ENCODE assay signal across 17 cellular contexts in the genomic region with DNA sequence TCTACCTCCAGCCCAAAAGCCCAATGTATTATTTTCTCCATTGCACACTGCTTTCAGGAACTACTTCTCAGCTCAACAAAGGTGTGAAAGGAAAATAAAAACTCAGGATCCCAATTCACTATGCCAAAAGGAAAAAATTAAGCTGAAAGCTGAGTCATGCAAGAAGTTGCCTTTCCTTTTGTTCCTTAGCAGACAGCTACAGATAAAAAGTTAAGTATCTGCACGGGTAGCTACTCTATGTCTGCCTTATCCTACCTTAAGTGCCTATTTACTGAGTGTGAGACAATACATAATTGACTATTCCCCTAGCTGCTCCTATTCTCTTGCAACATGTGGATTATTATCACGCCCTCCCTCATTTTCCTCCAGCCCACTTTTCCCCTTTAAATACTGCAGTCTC.
"Had no signal": no experiment of that assay in that cellular context is flagged by ENCODE, and none has a peak within 500 bp of the region (broad histone marks: within the 10 kb centered on the region; RNA-seq: fewer than 3 reads in every experiment).

No MANE protein-coding gene starts in this region.

- H3K4me1 ChIP-seq: parathyroid adenoma, stomach had no signal

- H3K27ac ChIP-seq: cardiac muscle cell, parathyroid adenoma, stomach, WERI-Rb-1 had no signal

- H3K9ac ChIP-seq: parathyroid adenoma had no signal

- H3K79me2 ChIP-seq: parathyroid adenoma had no signal

- H2AFZ ChIP-seq: parathyroid adenoma had no signal

- H3K9me3 ChIP-seq: stomach had no signal

- H3K27me3 ChIP-seq: cardiac muscle cell, stomach had no signal

- ATAC-seq: activated CD8-positive, alpha-beta T cell treated with anti-CD3 and anti-CD28 coated beads, Interleukin-2, amount 10 ng/mL, durations not matched to agents 7 days and 5 days had no signal

- H3K27ac Mint-ChIP-seq: activated CD8-positive, alpha-beta T cell treated with anti-CD3 and anti-CD28 coated beads, Interleukin-2, amount 10 ng/mL, durations not matched to agents 7 days and 5 days; activated naive CD8-positive, alpha-beta T cell treated with anti-CD3 and anti-CD28 coated beads, Interleukin-2, amount 10 ng/mL, durations not matched to agents 7 days and 5 days had no signal

- FAIRE-seq: colon, urothelium cell line had no signal

- H3K4me3 ChIP-seq: cardiac muscle cell, stomach had no signal

- H3K36me3 ChIP-seq: cardiac muscle cell, stomach, WERI-Rb-1 had no signal

- DNase-seq: activated CD4-positive, alpha-beta T cell treated with anti-CD3 and anti-CD28 coated beads for 4 hours; activated CD8-positive, alpha-beta memory T cell treated with anti-CD3 and anti-CD28 coated beads, Interleukin-2, amount 50 U/mL, for 48 hours; activated CD8-positive, alpha-beta T cell treated with anti-CD3 and anti-CD28 coated beads, Interleukin-2, amount 10 ng/mL, durations not matched to agents 7 days and 5 days; activated naive CD8-positive, alpha-beta T cell treated with anti-CD3 and anti-CD28 coated beads, Interleukin-2, amount 10 ng/mL, durations not matched to agents 7 days and 5 days; anterior cingulate cortex; hippocampal formation; kidney glomerular epithelial cell; midbrain; retina; stimulated activated CD4-positive, alpha-beta T cell treated with anti-CD3 and anti-CD28 coated beads, Interleukin-4, amount 100 ng/mL, for 24 hours; stomach; T1000; WERI-Rb-1 had no signal

- H3K9me3 Mint-ChIP-seq: activated naive CD8-positive, alpha-beta T cell treated with anti-CD3 and anti-CD28 coated beads, Interleukin-2, amount 10 ng/mL, durations not matched to agents 7 days and 5 days had no signal

- H3K4me3 Mint-ChIP-seq: activated CD8-positive, alpha-beta T cell treated with anti-CD3 and anti-CD28 coated beads, Interleukin-2, amount 10 ng/mL, durations not matched to agents 7 days and 5 days; activated naive CD8-positive, alpha-beta T cell treated with anti-CD3 and anti-CD28 coated beads, Interleukin-2, amount 10 ng/mL, durations not matched to agents 7 days and 5 days had no signal
